In the genomic region with DNA sequence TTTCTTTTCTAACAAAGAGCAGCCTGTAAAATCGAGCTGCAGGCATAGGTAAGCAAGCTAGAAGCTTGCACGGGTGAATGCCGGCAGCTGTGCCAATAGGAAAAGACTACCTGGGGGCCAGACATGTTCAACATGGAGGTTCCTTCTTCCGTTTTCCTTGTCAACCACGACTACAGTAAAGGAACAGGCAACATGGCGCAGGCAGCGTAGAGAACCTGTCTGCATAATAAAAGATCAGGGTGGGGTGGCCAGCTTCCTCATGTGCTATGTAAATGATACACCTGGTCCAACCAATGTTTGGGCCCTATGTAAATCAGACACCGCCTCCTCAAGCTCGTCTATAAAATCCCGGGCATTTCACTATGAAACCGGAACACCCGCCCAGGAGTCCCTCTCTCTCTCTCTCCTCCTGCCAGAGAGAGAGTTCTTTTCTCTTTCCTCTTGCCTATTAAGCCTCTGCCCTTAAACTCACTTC, we compare ENCODE assay signal across 9 cellular contexts.
DNase-seq lines count a peak whose midpoint lies in the region; ATAC-seq and TF ChIP-seq lines count a peak whose summit lies in the region.
"Had no signal": no experiment of that assay in that cellular context is flagged by ENCODE, and none has a peak within 500 bp of the region (broad histone marks: within the 10 kb centered on the region; RNA-seq: fewer than 3 reads in every experiment).

No MANE protein-coding gene starts in this region.

- intact Hi-C loops in heart right ventricle (cut with DNase I) = loop anchor here in 7 of 10 donors (5.0 to 10.0 kb wide), 6 partner anchors 58 to 215 kb away; a partner anchor contains a TSS
- intact Hi-C loops in CD4-positive, alpha-beta memory T cell (cut with micrococcal nuclease) = loop anchor here (10.0 kb wide), 1 partner anchor 215 kb away; no protein-coding TSS in a partner anchor

- no peaks in the 10 kb centered on the region for H3K9me3 ChIP-seq in heart right ventricle
- H3K9me3 ChIP-seq in CD4-positive, alpha-beta memory T cell (ENCODE audit: control insufficient read depth in 1 of 2, low read length in 2 of 2) = no peaks in the 10 kb centered on the region

- H3K4me1 Mint-ChIP-seq in type B pancreatic cell (ENCODE audit: unreplicated experiment) = no peaks in the 10 kb centered on the region
- no peaks in the 10 kb centered on the region for H3K4me1 Mint-ChIP-seq in CD4-positive, alpha-beta memory T cell
- H3K4me1 Mint-ChIP-seq: immature natural killer cell had no signal

- peaks cover 0 to 36% (median 21%) of the 10 kb centered on the region in 9 donors for H3K4me1 ChIP-seq in heart right ventricle
- no peaks in the 10 kb centered on the region for H3K4me1 ChIP-seq in CD4-positive, alpha-beta memory T cell (ENCODE audit: insufficient read depth, low read length)

- POLR2A ChIA-PET in CD4-positive, alpha-beta memory T cell (lab: Charles Lee; ENCODE audit: partially characterized antibody) = no interaction called here

- peak overlapping the region; percentile 34 for H3K4me3 Mint-ChIP-seq in type B pancreatic cell
- no peak overlapping the region for H3K4me3 Mint-ChIP-seq in CD4-positive, alpha-beta memory T cell
- H3K4me3 Mint-ChIP-seq: immature natural killer cell had no signal

- CTCF ChIA-PET in CD4-positive, alpha-beta memory T cell (lab: Charles Lee; ENCODE audit: partially characterized antibody) = interaction anchor here (1.1 kb wide), 1 partner anchor 218 kb away, joined by 3 read pairs; no protein-coding TSS in a partner anchor

- no peaks in the 10 kb centered on the region for H3K36me3 Mint-ChIP-seq in type B pancreatic cell
- no peaks in the 10 kb centered on the region for H3K36me3 Mint-ChIP-seq in CD4-positive, alpha-beta memory T cell
- H3K36me3 Mint-ChIP-seq: immature natural killer cell had no signal

- no peaks in the 10 kb centered on the region for H3K27me3 ChIP-seq in heart right ventricle
- no peaks in the 10 kb centered on the region for H3K27me3 ChIP-seq in CD4-positive, alpha-beta memory T cell (ENCODE audit: insufficient read depth, low read length)

- peak overlapping the region in 4 of 10 donors; percentile 26 to 31 (median 29) for H3K4me3 ChIP-seq in heart right ventricle
- H3K4me3 ChIP-seq in CD4-positive, alpha-beta memory T cell (ENCODE audit: low read length in 2 of 2) = no peak overlapping the region

- peak; percentile 20 for DNase-seq in DMS 273 (lab: John Stamatoyannopoulos, UW; ENCODE audit: unreplicated experiment)
- no peak for DNase-seq in DMS 273 treated with DMSO at 0.1 percent for 48 hours (lab: John Stamatoyannopoulos, UW)
- DNase-seq in NCI-H82 (lab: John Stamatoyannopoulos, UW) = peak; percentile 98
- peak; percentile 18 for DNase-seq in heart right ventricle
- no peak for DNase-seq in type B pancreatic cell (ENCODE audit: extremely low spot score, unreplicated experiment)
- DNase-seq in globus pallidus (ENCODE audit: low spot score) = no peak
- DNase-seq in CD4-positive, alpha-beta memory T cell = no peak
- DNase-seq: immature natural killer cell had no signal

- H3K27me3 Mint-ChIP-seq in type B pancreatic cell = no peaks in the 10 kb centered on the region
- H3K27me3 Mint-ChIP-seq in CD4-positive, alpha-beta memory T cell = peaks cover 15 to 19% of the 10 kb centered on the region in 2 donors

- TF ChIP-seq CTCF in heart right ventricle (IDR thresholded peaks at IDR 0.05) (no peak), type B pancreatic cell (conservative IDR thresholded peaks at IDR 0.05) (no peak)

- 62 to 65% methylated on average over 12 of the region's 12 CpGs for WGBS in heart right ventricle, 2 donors

- H3K27ac Mint-ChIP-seq in type B pancreatic cell = no peak overlapping the region
- H3K27ac Mint-ChIP-seq in CD4-positive, alpha-beta memory T cell = no peak overlapping the region
- H3K27ac Mint-ChIP-seq: immature natural killer cell had no signal

- peak overlapping the region in 6 of 10 donors; percentile 21 to 70 (median 56) for H3K27ac ChIP-seq in heart right ventricle
- no peak overlapping the region for H3K27ac ChIP-seq in CD4-positive, alpha-beta memory T cell (ENCODE audit: low read depth, low read length)

- ATAC-seq in heart right ventricle (peak; percentile 60 to 94 (median 88)), HG02885 (IDR thresholded peaks at IDR 0.05; ENCODE audit: poor library complexity, unreplicated experiment) (no peak)

- H3K9me3 Mint-ChIP-seq in type B pancreatic cell = no peaks in the 10 kb centered on the region
- H3K9me3 Mint-ChIP-seq in CD4-positive, alpha-beta memory T cell = peaks cover 0 to 2% (median 0%) of the 10 kb centered on the region in 8 donors

- H3K36me3 ChIP-seq in heart right ventricle = no peaks in the 10 kb centered on the region
- H3K36me3 ChIP-seq in CD4-positive, alpha-beta memory T cell (ENCODE audit: insufficient read depth, low read length) = no peaks in the 10 kb centered on the region

Comparison
In these comparisons a context has a peak if more than half of its experiments do, and no peak if none do; other contexts are left out.
1. DNase-seq: peak in DMS 273 (single experiment), NCI-H82 (single experiment) and heart right ventricle (2 of 2); none in DMS 273 treated with DMSO at 0.1 percent for 48 hours (single experiment), type B pancreatic cell (single experiment), globus pallidus (single experiment) and CD4-positive, alpha-beta memory T cell (0 of 5).